In the genomic region with DNA sequence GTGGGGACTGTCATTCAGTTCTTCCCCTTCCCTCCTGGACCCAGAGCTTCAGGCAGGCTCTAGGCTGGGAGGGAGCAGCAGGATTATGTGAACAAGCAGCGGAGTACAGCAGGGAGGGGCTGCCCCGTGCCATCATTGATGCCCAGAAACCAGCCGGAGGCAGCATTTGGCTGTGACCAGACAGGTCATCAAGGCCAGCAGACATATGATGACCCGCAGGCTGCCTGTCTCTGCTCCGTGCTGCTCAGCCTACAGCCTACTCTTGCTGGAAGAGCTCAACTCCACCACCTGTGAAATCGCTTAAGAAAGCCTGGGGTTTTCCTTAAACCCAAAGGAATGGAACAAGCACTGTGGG, we compare ENCODE assay signal across 5 cellular contexts. TPM values are rescaled to one million over a fixed set of nuclear protein-coding genes. Genes with fewer than 3 reads are reported as not detected.
DNase-seq lines count a peak whose midpoint lies in the region; TF ChIP-seq lines count a peak whose summit lies in the region.
"Had no signal": no experiment of that assay in that cellular context is flagged by ENCODE, and none has a peak within 500 bp of the region (broad histone marks: within the 10 kb centered on the region; RNA-seq: fewer than 3 reads in every experiment).

No MANE protein-coding gene starts in this region.

- peaks cover 48% of the 10 kb centered on the region for H3K4me1 ChIP-seq in suprapubic skin

- no peak for TF ChIP-seq POLR2A in suprapubic skin (IDR thresholded peaks at IDR 0.05)

- no peaks in the 10 kb centered on the region for H3K27me3 ChIP-seq in suprapubic skin

- peaks cover 62% of the 10 kb centered on the region for H3K36me3 ChIP-seq in suprapubic skin

- no peak for DNase-seq in suprapubic skin (ENCODE audit: low spot score in 2 of 2)
- DNase-seq in MV-4-11 (lab: John Stamatoyannopoulos, UW) = no peak
- DNase-seq: NCI-H1694 treated with DMSO at 0.1 percent for 48 hours; stimulated activated CD4-positive, alpha-beta T cell treated with anti-CD3 and anti-CD28 coated beads, Interleukin-15, amount 100 ng/mL, for 24 hours had no signal

- peak overlapping the region; percentile 28 for H3K27ac ChIP-seq in suprapubic skin

- H3K4me3 ChIP-seq in suprapubic skin = peak overlapping the region; percentile 98
- H3K4me3 ChIP-seq: lung had no signal

- no peak for TF ChIP-seq CTCF in suprapubic skin (IDR thresholded peaks at IDR 0.05)

- H3K9me3 ChIP-seq in suprapubic skin = no peaks in the 10 kb centered on the region

- 53% methylated on average over 6 of the region's 6 CpGs for WGBS in suprapubic skin

- TF ChIP-seq EP300 in suprapubic skin (IDR thresholded peaks at IDR 0.05) = no peak

RNA-seq across cellular contexts. Expression of a gene that starts 4.9 kb away (rescaled TPM):
- total RNA-seq in suprapubic skin = 100 to 1,000 TPM; 105 to 125 (median 118) TPM

RNA-seq across cellular contexts. Expression of a gene that starts 15.8 kb away (rescaled TPM):
- 10 to 100 TPM; 12.6 to 21.7 (median 17.0) TPM for total RNA-seq in suprapubic skin

RNA-seq across cellular contexts. Expression of a gene that starts 18.0 kb away (rescaled TPM):
- total RNA-seq in suprapubic skin = 10 to 100 TPM; 17.8 to 26.7 (median 21.6) TPM

RNA-seq across cellular contexts. Expression of a gene that starts 26.9 kb away (rescaled TPM):
- 10 to 100 TPM; 13.2 to 31.8 (median 24.8) TPM for total RNA-seq in suprapubic skin

RNA-seq across cellular contexts. Expression of a gene that starts 42.6 kb away (rescaled TPM):
- under 1 TPM in 2 of 4 donors, not detected in 2; 0.40 to 0.45 TPM for total RNA-seq in suprapubic skin
